Comparison of ENCODE assay signal across 14 cellular contexts in genomic region chr12:128662106-128662505, GRCh38.
"Had no signal": no experiment of that assay in that cellular context is flagged by ENCODE, and none has a peak within 500 bp of the region (broad histone marks: within the 10 kb centered on the region; RNA-seq: fewer than 3 reads in every experiment).

No MANE protein-coding gene starts in this region.

- H3K27ac ChIP-seq: epithelial cell of prostate, gastrocnemius medialis, tibial nerve, vagina had no signal

- H3K9me3 ChIP-seq: gastrocnemius medialis, vagina had no signal

- H3K36me3 ChIP-seq: gastrocnemius medialis, tibial nerve, vagina had no signal

- DNase-seq: activated effector memory CD4-positive, alpha-beta T cell treated with anti-CD3 and anti-CD28 coated beads, Interleukin-2, amount 50 U/mL, for 16 hours; activated T-cell treated with anti-CD3 and anti-CD28 coated beads, Interleukin-2, amount 50 U/mL, for 24 hours; amygdala; cortex of kidney; effector memory CD4-positive, alpha-beta T cell; gastrocnemius medialis; naive thymus-derived CD8-positive, alpha-beta T cell; nucleus accumbens; right cardiac atrium had no signal

- H3K27me3 ChIP-seq: gastrocnemius medialis, tibial nerve, vagina had no signal

- H3K4me3 ChIP-seq: gastrocnemius medialis, lung, smooth muscle cell, tibial nerve, vagina had no signal
